ENCODE assay signal across 9 cellular contexts in genomic region chr3:29281265-29282228, GRCh38. TPM values are rescaled to one million over a fixed set of nuclear protein-coding genes. Genes with fewer than 3 reads are reported as not detected.
DNase-seq lines count a peak whose midpoint lies in the region; ATAC-seq and TF ChIP-seq lines count a peak whose summit lies in the region.
"Had no signal": no experiment of that assay in that cellular context is flagged by ENCODE, and none has a peak within 500 bp of the region (broad histone marks: within the 10 kb centered on the region; RNA-seq: fewer than 3 reads in every experiment).

No MANE protein-coding gene starts in this region.

- no peak for TF ChIP-seq EP300 in sigmoid colon (IDR thresholded peaks at IDR 0.05)

- H3K27ac Mint-ChIP-seq in activated T-helper 2 cell treated with anti-CD3 and anti-CD28 coated beads, Interferon-gamma antibody, Interleukin-2, Interleukin-4, amounts not matched to agents 10 μg/mL and 5 μg/mL and 100 μg/mL, durations not matched to agents 14 hours and 24 hours and 36 hours, result peak overlapping the region; percentile 67

- no peak for TF ChIP-seq POLR2A in sigmoid colon (IDR thresholded peaks at IDR 0.05)

- H3K4me3 ChIP-seq in BE2C (ENCODE audit: low read depth, low read length) (peak overlapping the region; percentile 78), right atrium auricular region (peak overlapping the region; percentile 51 to 62), sigmoid colon (peak overlapping the region; percentile 37 to 63 (median 58))
- H3K4me3 ChIP-seq: K562 had no signal

- ATAC-seq in GM19025 (IDR thresholded peaks at IDR 0.05; ENCODE audit: low read depth, unreplicated experiment) (peak; percentile 52), HG03378 (IDR thresholded peaks at IDR 0.05; ENCODE audit: unreplicated experiment) (peak; percentile 78)
- ATAC-seq: K562 had no signal

- TF ChIP-seq CTCF in BE2C (IDR thresholded peaks at IDR 0.05; ENCODE audit: low read depth, low read length) (no peak), right atrium auricular region (IDR thresholded peaks at IDR 0.05) (no peak), sigmoid colon (IDR thresholded peaks at IDR 0.05) (no peak)

- H3K4me1 Mint-ChIP-seq in activated T-helper 2 cell treated with anti-CD3 and anti-CD28 coated beads, Interferon-gamma antibody, Interleukin-2, Interleukin-4, amounts not matched to agents 10 μg/mL and 5 μg/mL and 100 μg/mL, durations not matched to agents 14 hours and 24 hours and 36 hours (ENCODE audit: low read depth), result peaks cover 31% of the 10 kb centered on the region

- H3K27me3 ChIP-seq in BE2C (no peaks in the 10 kb centered on the region), right atrium auricular region (no peaks in the 10 kb centered on the region), sigmoid colon (no peaks in the 10 kb centered on the region)

- H3K4me3 Mint-ChIP-seq in activated T-helper 2 cell treated with anti-CD3 and anti-CD28 coated beads, Interferon-gamma antibody, Interleukin-2, Interleukin-4, amounts not matched to agents 10 μg/mL and 5 μg/mL and 100 μg/mL, durations not matched to agents 14 hours and 24 hours and 36 hours (ENCODE audit: low read depth), result peak overlapping the region; percentile 80

- intact Hi-C loops in activated T-helper 2 cell treated with anti-CD3 and anti-CD28 coated beads, Interferon-gamma antibody, Interleukin-2, Interleukin-4, amounts not matched to agents 10 μg/mL and 5 μg/mL and 100 μg/mL, durations not matched to agents 14 hours and 24 hours and 36 hours (cut with micrococcal nuclease), result loop anchor here (2.0 to 5.0 kb wide), 5 partner anchors 25 to 934 kb away; partner anchors contain the start of genes AZI2 and ZCWPW2
- intact Hi-C loops in sigmoid colon (cut with DNase I), result loop anchor here (2.0 to 10.0 kb wide), 7 partner anchors 36 to 477 kb away; no protein-coding TSS in a partner anchor

- H3K4me1 ChIP-seq in BE2C, result no peaks in the 10 kb centered on the region
- H3K4me1 ChIP-seq in right atrium auricular region, result peaks cover 0 to 37% of the 10 kb centered on the region in 2 donors
- H3K4me1 ChIP-seq in sigmoid colon, result peaks cover 0 to 44% (median 27%) of the 10 kb centered on the region in 4 donors

- H3K36me3 ChIP-seq in BE2C (no peaks in the 10 kb centered on the region), right atrium auricular region (no peaks in the 10 kb centered on the region), sigmoid colon (no peaks in the 10 kb centered on the region)

- H3K9me3 Mint-ChIP-seq in activated T-helper 2 cell treated with anti-CD3 and anti-CD28 coated beads, Interferon-gamma antibody, Interleukin-2, Interleukin-4, amounts not matched to agents 10 μg/mL and 5 μg/mL and 100 μg/mL, durations not matched to agents 14 hours and 24 hours and 36 hours, result no peaks in the 10 kb centered on the region

- no peaks in the 10 kb centered on the region for H3K36me3 Mint-ChIP-seq in activated T-helper 2 cell treated with anti-CD3 and anti-CD28 coated beads, Interferon-gamma antibody, Interleukin-2, Interleukin-4, amounts not matched to agents 10 μg/mL and 5 μg/mL and 100 μg/mL, durations not matched to agents 14 hours and 24 hours and 36 hours (ENCODE audit: low read depth)

- WGBS in sigmoid colon, 2 donors, result 16 to 25% methylated on average over 21 of the region's 21 CpGs

- DNase-seq in BE2C (peak; percentile 52), right atrium auricular region (ENCODE audit: low spot score) (no peak), sigmoid colon (peak; percentile 69), cortex of kidney (lab: John Stamatoyannopoulos, UW) (no peak), activated gamma-delta T cell (lab: John Stamatoyannopoulos, UW) (no peak)
- no peak for DNase-seq in activated T-helper 2 cell treated with anti-CD3 and anti-CD28 coated beads, Interferon-gamma antibody, Interleukin-2, Interleukin-4, amounts not matched to agents 10 μg/mL and 5 μg/mL and 100 μg/mL, durations not matched to agents 14 hours and 24 hours and 36 hours (ENCODE audit: low spot score)

- H3K9me3 ChIP-seq in BE2C, result no peaks in the 10 kb centered on the region
- no peaks in the 10 kb centered on the region for H3K9me3 ChIP-seq in right atrium auricular region
- H3K9me3 ChIP-seq in sigmoid colon, result no peaks in the 10 kb centered on the region

- peak overlapping the region; percentile 89 to 92 for H3K27ac ChIP-seq in right atrium auricular region
- H3K27ac ChIP-seq in sigmoid colon, result peak overlapping the region; percentile 85 to 88 (median 87)

- peaks cover 19% of the 10 kb centered on the region for H3K27me3 Mint-ChIP-seq in activated T-helper 2 cell treated with anti-CD3 and anti-CD28 coated beads, Interferon-gamma antibody, Interleukin-2, Interleukin-4, amounts not matched to agents 10 μg/mL and 5 μg/mL and 100 μg/mL, durations not matched to agents 14 hours and 24 hours and 36 hours (ENCODE audit: low read depth)

RNA-seq across cellular contexts. Expression of gene RBMS3, which starts 0.7 kb away (rescaled TPM):
- 29.4 TPM for polyA plus RNA-seq in BE2C (2012; ENCODE audit: insufficient read depth, insufficient read length, low read depth)
- 4.5 and 5.3 TPM in 2 replicates for total RNA-seq in activated T-helper 2 cell treated with anti-CD3 and anti-CD28 coated beads, Interferon-gamma antibody, Interleukin-2, Interleukin-4, amounts not matched to agents 10 μg/mL and 5 μg/mL and 100 μg/mL, durations not matched to agents 14 hours and 24 hours and 36 hours
- total RNA-seq in right atrium auricular region (10 to 100 TPM; 27.3 to 51.4 TPM), sigmoid colon (10 to 100 TPM; 39.9 to 61.9 (median 59.8) TPM)
- 1 to 10 TPM in 2 of 3 donors, under 1 TPM in 1; 0.46 to 3.9 (median 3.0) TPM for polyA plus RNA-seq in sigmoid colon
- polyA plus RNA-seq: K562 had no signal

Comparison
In these comparisons a context has a peak if more than half of its experiments do, and no peak if none do; other contexts are left out.
1. DNase-seq: peak in BE2C (single experiment) and sigmoid colon (single experiment); none in activated T-helper 2 cell treated with anti-CD3 and anti-CD28 coated beads, Interferon-gamma antibody, Interleukin-2, Interleukin-4, amounts not matched to agents 10 μg/mL and 5 μg/mL and 100 μg/mL, durations not matched to agents 14 hours and 24 hours and 36 hours (single experiment), right atrium auricular region (single experiment), cortex of kidney (single experiment) and activated gamma-delta T cell (single experiment).
2. Peak in every context shown above with its lines, with median percentiles within 50 percentile points of each other: H3K4me3 ChIP-seq.